16 cellular contexts compared by ENCODE assay signal in genomic region chr12:45409966-45410365, GRCh38.
DNase-seq lines count a peak whose midpoint lies in the region; ATAC-seq and TF ChIP-seq lines count a peak whose summit lies in the region.
"Had no signal": no experiment of that assay in that cellular context is flagged by ENCODE, and none has a peak within 500 bp of the region (broad histone marks: within the 10 kb centered on the region; RNA-seq: fewer than 3 reads in every experiment).

No MANE protein-coding gene starts in this region.

- ATAC-seq in HG03045 (IDR thresholded peaks at IDR 0.05; ENCODE audit: unreplicated experiment): no peak

- H3K36me3 Mint-ChIP-seq in progenitor cell of endocrine pancreas (ENCODE audit: insufficient read depth): peaks cover 15% of the 10 kb centered on the region

- POLR2A ChIA-PET in AG04450 (lab: Yijun Ruan, JAX): interaction anchor here (0.7 kb wide), 1 partner anchor 216 kb away, joined by 3 read pairs; no protein-coding TSS in a partner anchor

- H3K27me3 ChIP-seq in AG04450 (ENCODE audit: control insufficient read depth, insufficient read depth, low read length) (no peaks in the 10 kb centered on the region), H7 (ENCODE audit: control insufficient read depth, insufficient read depth, low read length) (no peaks in the 10 kb centered on the region)
- H3K27me3 ChIP-seq: cardiac muscle cell, upper lobe of left lung had no signal

- no peak overlapping the region for H3K27ac Mint-ChIP-seq in progenitor cell of endocrine pancreas
- H3K27ac Mint-ChIP-seq: B cell had no signal

- no peaks in the 10 kb centered on the region for H3K9me3 ChIP-seq in AG04450 (ENCODE audit: control insufficient read depth, insufficient read depth, low read length)
- H3K9me3 ChIP-seq: upper lobe of left lung had no signal

- H3K4me1 Mint-ChIP-seq in progenitor cell of endocrine pancreas (ENCODE audit: low read depth): peaks cover 1% of the 10 kb centered on the region
- H3K4me1 Mint-ChIP-seq: B cell had no signal

- peak; percentile 66 for DNase-seq in AG04450 (ENCODE audit: low read depth, low spot score)
- DNase-seq in HCEC 1CT: peak; percentile 6
- peak; percentile 85 for DNase-seq in astrocyte of the hippocampus (ENCODE audit: low read depth, low spot score)
- peak; percentile 98 for DNase-seq in myocyte (ENCODE audit: low read depth)
- no peak for DNase-seq in progenitor cell of endocrine pancreas (ENCODE audit: low spot score, unreplicated experiment)
- DNase-seq in H7: no peak
- no peak for DNase-seq in NCI-H1092 treated with DMSO at 0.1 percent for 48 hours (lab: John Stamatoyannopoulos, UW)
- DNase-seq: activated CD4-positive, alpha-beta T cell treated with anti-CD3 and anti-CD28 coated beads, Interleukin-2, amount 50 U/mL, for 1 hour; activated effector memory CD4-positive, alpha-beta T cell treated with Interleukin-2 at 50 U/mL for 16 hours; DND-41; nucleus accumbens; stimulated activated CD8-positive, alpha-beta memory T cell treated with anti-CD3 and anti-CD28 coated beads, Interleukin-4, amount 100 ng/mL, for 48 hours; upper lobe of left lung had no signal

- H3K4me3 Mint-ChIP-seq in progenitor cell of endocrine pancreas (ENCODE audit: low read depth): no peak overlapping the region
- H3K4me3 Mint-ChIP-seq: B cell had no signal

- CTCF ChIA-PET in AG04450 (lab: Charles Lee): interaction anchor here (0.7 to 1.6 kb wide), 3 partner anchors 123 to 318 kb away, joined by 3 to 4 read pairs (median 4); no protein-coding TSS in a partner anchor

- no peaks in the 10 kb centered on the region for H3K9me3 Mint-ChIP-seq in progenitor cell of endocrine pancreas (ENCODE audit: low read depth)

- no peaks in the 10 kb centered on the region for H3K27me3 Mint-ChIP-seq in progenitor cell of endocrine pancreas
- H3K27me3 Mint-ChIP-seq: B cell had no signal

- no peak for TF ChIP-seq CTCF in AG04450 (IDR thresholded peaks at IDR 0.05; ENCODE audit: low read depth, low read length)
- no peak for TF ChIP-seq CTCF in progenitor cell of endocrine pancreas (IDR thresholded peaks at IDR 0.05; ENCODE audit: unreplicated experiment)

- H3K4me3 ChIP-seq in AG04450 (ENCODE audit: low read depth, low read length) (no peak overlapping the region), H7 (ENCODE audit: insufficient read depth, low read depth, low read length) (no peak overlapping the region)
- H3K4me3 ChIP-seq: cardiac muscle cell, upper lobe of left lung had no signal

- peaks cover 10% of the 10 kb centered on the region for H3K36me3 ChIP-seq in H7 (replicated peaks; ENCODE audit: control insufficient read depth, insufficient read depth, low read length)

- H3K27ac ChIP-seq in AG04450 (ENCODE audit: low read depth, low read length): peak overlapping the region; percentile 63
- H3K27ac ChIP-seq: cardiac muscle cell, upper lobe of left lung had no signal

Comparison
In these comparisons a context has a peak if more than half of its experiments do, and no peak if none do; other contexts are left out.
1. DNase-seq: peak in AG04450 (single experiment), HCEC 1CT (single experiment), astrocyte of the hippocampus (single experiment) and myocyte (single experiment); none in progenitor cell of endocrine pancreas (single experiment), H7 (single experiment) and NCI-H1092 treated with DMSO at 0.1 percent for 48 hours (single experiment).